ENCODE assay signal across 22 cellular contexts in genomic region chr6:44906761-44907160, GRCh38.
DNase-seq lines count a peak whose midpoint lies in the region; ATAC-seq, FAIRE-seq and TF ChIP-seq lines count a peak whose summit lies in the region.
"Had no signal": no experiment of that assay in that cellular context is flagged by ENCODE, and none has a peak within 500 bp of the region (broad histone marks: within the 10 kb centered on the region; RNA-seq: fewer than 3 reads in every experiment).

No MANE protein-coding gene starts in this region.

- H3K4me3 ChIP-seq in K562 (no peak overlapping the region), fibroblast of the aortic adventitia (ENCODE audit: low read depth, low read length) (no peak overlapping the region), coronary artery (no peak overlapping the region)
- H3K4me3 ChIP-seq: BLaER1 had no signal

- no TSS peak for BruUV-seq in K562 (replicated peaks; lab: Mats Ljungman, UMichigan)

- POLR2A ChIA-PET in K562 (lab: Yijun Ruan, JAX): no interaction called here

- no peaks in the 10 kb centered on the region for H4K20me1 ChIP-seq in K562 (replicated peaks; ENCODE audit: control insufficient read depth, insufficient read depth, low read length)
- H4K20me1 ChIP-seq: BLaER1 had no signal

- no peak overlapping the region for H3K4me2 ChIP-seq in K562 (ENCODE audit: insufficient read depth, low read length)
- H3K4me2 ChIP-seq: BLaER1 had no signal

- H3K9me1 ChIP-seq in K562 (ENCODE audit: control insufficient read depth, insufficient read depth, low read length): no peaks in the 10 kb centered on the region

- H3K27me3 ChIP-seq in K562 (ENCODE audit: control insufficient read depth in 2 of 2, insufficient read depth in 2 of 2, low read length in 2 of 2): no peaks in the 10 kb centered on the region
- H3K27me3 ChIP-seq: BLaER1 had no signal

- ATAC-seq in K562: no peak
- ATAC-seq in HG03460 (IDR thresholded peaks at IDR 0.05; ENCODE audit: unreplicated experiment): no peak
- ATAC-seq: CD8-positive, alpha-beta T cell had no signal

- H3K9ac ChIP-seq in K562 (ENCODE audit: insufficient read depth in 1 of 2, low read depth in 2 of 2, low read length in 2 of 2): no peak overlapping the region
- H3K9ac ChIP-seq: BLaER1 had no signal

- peak; percentile 7 for DNase-seq in M059J (ENCODE audit: low read depth)
- DNase-seq in K562 (ENCODE audit: extremely low read depth in 1 of 4, low spot score in 3 of 4): no peak
- peak; percentile 8 for DNase-seq in fibroblast of the aortic adventitia (ENCODE audit: low read depth)
- DNase-seq in NCI-H2171 (lab: John Stamatoyannopoulos, UW): no peak
- no peak for DNase-seq in coronary artery (ENCODE audit: low spot score)
- no peak for DNase-seq in 8988T
- DNase-seq: Caco-2; CD4-positive, CD25-positive, alpha-beta regulatory T cell; CD8-positive, alpha-beta T cell; DMS 273 treated with DMSO at 0.1 percent for 48 hours; DMS79; EL; GF-D8; GOT3; H7; HCEC 1CT had no signal

- TF ChIP-seq RAD21 in K562 (CRISPR knock-in tag; conservative IDR thresholded peaks at IDR 0.05 in 1 of 2, IDR thresholded peaks at IDR 0.05 in 1 of 2): no peak

- H3K27ac ChIP-seq in K562 (ENCODE audit: extremely low read depth, low read depth, low read length): no peak overlapping the region
- no peak overlapping the region for H3K27ac ChIP-seq in coronary artery
- H3K27ac ChIP-seq: BLaER1, C4-2B had no signal

- intact Hi-C loops in K562 (cut with micrococcal nuclease): no loop called here

- H3K36me3 ChIP-seq in K562 (ENCODE audit: control insufficient read depth, insufficient read depth, low read length): no peaks in the 10 kb centered on the region
- H3K36me3 ChIP-seq: BLaER1 had no signal

- H3K79me2 ChIP-seq in K562 (ENCODE audit: control insufficient read depth, insufficient read depth, low read length): no peaks in the 10 kb centered on the region

- 19% methylated on average over 2 of the region's 2 CpGs for whole genome bisulfite sequencing in K562 (ENCODE audit: insufficient coverage, low coverage, missing lambda C conversion rate)

- TF ChIP-seq EP300 in K562 (IDR thresholded peaks at IDR 0.05; ENCODE audit: low read length): no peak

- no peak for TF ChIP-seq POLR2A in K562 (conservative IDR thresholded peaks at IDR 0.05)

- no peaks in the 10 kb centered on the region; a peak in 1 of 5 replicates for H3K4me1 ChIP-seq in K562 (replicated peaks in 1 of 2; ENCODE audit: control insufficient read depth in 2 of 2, insufficient read depth in 2 of 2, low read length in 2 of 2)
- H3K4me1 ChIP-seq: BLaER1, Caco-2 had no signal

- no peaks in the 10 kb centered on the region for H3K9me3 ChIP-seq in K562 (replicated peaks; ENCODE audit: control insufficient read depth, insufficient read depth, low read depth, low read length)
- H3K9me3 ChIP-seq: BLaER1, Caco-2 had no signal

- TF ChIP-seq CTCF in K562 (IDR thresholded peaks at IDR 0.05 in 2 of 3, conservative IDR thresholded peaks at IDR 0.05 in 1 of 3; ENCODE audit: insufficient read depth in 2 of 3, low read depth in 1 of 3, low read length in 3 of 3) (no peak), fibroblast of the aortic adventitia (IDR thresholded peaks at IDR 0.05; ENCODE audit: insufficient read depth, low read length) (no peak), coronary artery (IDR thresholded peaks at IDR 0.05) (no peak)

- in situ Hi-C loops in K562 (cut with MboI): no loop called here

- CTCF ChIA-PET in K562 (lab: Yijun Ruan, JAX; ENCODE audit: low intra/inter-chr PET ratio): no interaction called here

- FAIRE-seq in K562 (lab: Jason Lieb, UNC): no peak
- FAIRE-seq: A204.1, GM12891, GM18507 had no signal

- H2AFZ ChIP-seq in K562 (ENCODE audit: low read depth, low read length): no peak overlapping the region

TF ChIP-seq in K562, 482 proteins besides CTCF, POLR2A, EP300 and RAD21:
- TF ChIP-seq ELF4 (CRISPR knock-in tag; IDR thresholded peaks at IDR 0.05) (no peak), NFE2 (IDR thresholded peaks at IDR 0.05; ENCODE audit: low read depth) (peak; percentile 42; the same call in 1 of the 2 replicates)

Comparison
In these comparisons a context has a peak if more than half of its experiments do, and no peak if none do; other contexts are left out.
1. DNase-seq: peak in M059J (single experiment) and fibroblast of the aortic adventitia (single experiment); none in K562 (0 of 4), NCI-H2171 (single experiment), coronary artery (single experiment) and 8988T (single experiment).